1 cellular context compared by ENCODE assay signal in genomic region chr6:148445620-148446019, GRCh38.
A peak's percentile ranks its signal among the peaks of the same experiment; 100 is the strongest.
TF ChIP-seq lines count a peak whose summit lies in the region.

No MANE protein-coding gene starts in this region.

TF ChIP-seq in SK-N-SH, 30 proteins besides CTCF, POLR2A, EP300 and RAD21 (continued from another document):
- TF ChIP-seq, protein P1, sequence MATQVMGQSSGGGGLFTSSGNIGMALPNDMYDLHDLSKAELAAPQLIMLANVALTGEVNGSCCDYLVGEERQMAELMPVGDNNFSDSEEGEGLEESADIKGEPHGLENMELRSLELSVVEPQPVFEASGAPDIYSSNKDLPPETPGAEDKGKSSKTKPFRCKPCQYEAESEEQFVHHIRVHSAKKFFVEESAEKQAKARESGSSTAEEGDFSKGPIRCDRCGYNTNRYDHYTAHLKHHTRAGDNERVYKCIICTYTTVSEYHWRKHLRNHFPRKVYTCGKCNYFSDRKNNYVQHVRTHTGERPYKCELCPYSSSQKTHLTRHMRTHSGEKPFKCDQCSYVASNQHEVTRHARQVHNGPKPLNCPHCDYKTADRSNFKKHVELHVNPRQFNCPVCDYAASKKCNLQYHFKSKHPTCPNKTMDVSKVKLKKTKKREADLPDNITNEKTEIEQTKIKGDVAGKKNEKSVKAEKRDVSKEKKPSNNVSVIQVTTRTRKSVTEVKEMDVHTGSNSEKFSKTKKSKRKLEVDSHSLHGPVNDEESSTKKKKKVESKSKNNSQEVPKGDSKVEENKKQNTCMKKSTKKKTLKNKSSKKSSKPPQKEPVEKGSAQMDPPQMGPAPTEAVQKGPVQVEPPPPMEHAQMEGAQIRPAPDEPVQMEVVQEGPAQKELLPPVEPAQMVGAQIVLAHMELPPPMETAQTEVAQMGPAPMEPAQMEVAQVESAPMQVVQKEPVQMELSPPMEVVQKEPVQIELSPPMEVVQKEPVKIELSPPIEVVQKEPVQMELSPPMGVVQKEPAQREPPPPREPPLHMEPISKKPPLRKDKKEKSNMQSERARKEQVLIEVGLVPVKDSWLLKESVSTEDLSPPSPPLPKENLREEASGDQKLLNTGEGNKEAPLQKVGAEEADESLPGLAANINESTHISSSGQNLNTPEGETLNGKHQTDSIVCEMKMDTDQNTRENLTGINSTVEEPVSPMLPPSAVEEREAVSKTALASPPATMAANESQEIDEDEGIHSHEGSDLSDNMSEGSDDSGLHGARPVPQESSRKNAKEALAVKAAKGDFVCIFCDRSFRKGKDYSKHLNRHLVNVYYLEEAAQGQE (IDR thresholded peaks at IDR 0.05; ENCODE audit: low read depth, low read length) = peak; percentile 74
- TF ChIP-seq ZBTB33 (IDR thresholded peaks at IDR 0.05; ENCODE audit: borderline replicate concordance, low read depth) (no peak), TAF1 (IDR thresholded peaks at IDR 0.05; ENCODE audit: borderline replicate concordance, low read depth, low read length) (no peak), ELF1 (IDR thresholded peaks at IDR 0.05) (no peak), YY1 (IDR thresholded peaks at IDR 0.05; ENCODE audit: low read depth) (no peak), EZH2phosphoT487 (IDR thresholded peaks at IDR 0.05; ENCODE audit: borderline replicate concordance, low read depth) (no peak), MXI1 (IDR thresholded peaks at IDR 0.05; ENCODE audit: low read depth, low read length) (no peak), RXRA (IDR thresholded peaks at IDR 0.05; ENCODE audit: borderline replicate concordance, low read depth) (peak; percentile 32; the same call in 1 of the 2 replicates), JUND (IDR thresholded peaks at IDR 0.05) (peak; percentile 60), POLR2AphosphoS5 (IDR thresholded peaks at IDR 0.05; ENCODE audit: low read depth, low read length) (no peak; the same call in 1 of the 2 replicates), SMC3 (IDR thresholded peaks at IDR 0.05; ENCODE audit: low read depth, low read length) (no peak), CHD2 (IDR thresholded peaks at IDR 0.05; ENCODE audit: low read length, partially characterized antibody) (no peak), FOXM1 (IDR thresholded peaks at IDR 0.05; ENCODE audit: low read depth) (no peak), RCOR1 (IDR thresholded peaks at IDR 0.05; ENCODE audit: low read length) (no peak), USF2 (IDR thresholded peaks at IDR 0.05; ENCODE audit: borderline replicate concordance, low read depth, low read length) (no peak), FOSL2 (IDR thresholded peaks at IDR 0.05; ENCODE audit: borderline replicate concordance, low read depth) (peak; percentile 66; the same call in 1 of the 2 replicates), NRF1 (IDR thresholded peaks at IDR 0.05; ENCODE audit: low read depth, low read length) (no peak), GABPA (IDR thresholded peaks at IDR 0.05; ENCODE audit: low read depth) (peak; percentile 27; the same call in 1 of the 2 replicates), MEF2A (IDR thresholded peaks at IDR 0.05; ENCODE audit: borderline replicate concordance, low read depth) (no peak)
